In the genomic region with DNA sequence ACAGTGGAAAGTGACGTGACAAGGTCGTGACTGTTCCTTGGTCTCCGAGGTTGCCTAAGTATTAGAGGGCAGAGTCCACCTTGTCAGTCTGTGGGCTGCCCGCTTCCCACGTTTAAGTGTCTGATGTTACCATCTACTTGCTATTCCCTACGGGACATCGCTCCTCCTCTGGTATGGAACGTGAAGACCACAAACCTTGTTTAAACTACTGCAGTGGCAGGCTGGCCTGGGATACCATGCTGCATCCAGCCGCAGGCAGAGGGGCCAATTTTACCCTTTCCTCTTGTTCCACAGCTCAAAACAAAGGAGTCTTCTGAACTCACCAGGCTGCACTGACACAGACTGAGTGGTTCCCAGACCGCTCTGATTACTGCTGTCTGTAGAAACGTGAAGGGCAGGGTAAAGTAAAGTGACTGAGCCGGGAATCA, we compare ENCODE assay signal across 22 cellular contexts.
DNase-seq lines count a peak whose midpoint lies in the region; ATAC-seq and TF ChIP-seq lines count a peak whose summit lies in the region.
"Had no signal": no experiment of that assay in that cellular context is flagged by ENCODE, and none has a peak within 500 bp of the region (broad histone marks: within the 10 kb centered on the region; RNA-seq: fewer than 3 reads in every experiment).

No MANE protein-coding gene starts in this region.

- H3K9me3 Mint-ChIP-seq in GM23338 = no peaks in the 10 kb centered on the region
- no peaks in the 10 kb centered on the region for H3K9me3 Mint-ChIP-seq in osteocyte (ENCODE audit: unreplicated experiment)
- H3K9me3 Mint-ChIP-seq: activated T-helper 2 cell treated with anti-CD3 and anti-CD28 coated beads, Interferon-gamma antibody, Interleukin-2, Interleukin-4, amounts not matched to agents 10 μg/mL and 5 μg/mL and 100 μg/mL, durations not matched to agents 14 hours and 24 hours and 36 hours had no signal

- H3K4me1 Mint-ChIP-seq in GM23338 = peaks cover 6% of the 10 kb centered on the region; the same call in 2 of the 3 replicates
- peaks cover 46% of the 10 kb centered on the region for H3K4me1 Mint-ChIP-seq in osteocyte (ENCODE audit: unreplicated experiment)
- H3K4me1 Mint-ChIP-seq: central memory CD8-positive, alpha-beta T cell had no signal

- no peaks in the 10 kb centered on the region for H3K36me3 Mint-ChIP-seq in GM23338 (ENCODE audit: low read depth)
- peaks cover 2% of the 10 kb centered on the region for H3K36me3 Mint-ChIP-seq in osteocyte (ENCODE audit: unreplicated experiment)

- TF ChIP-seq CTCF in GM23338 (conservative IDR thresholded peaks at IDR 0.05; ENCODE audit: low read depth in 2 of 2) (no peak), osteocyte (IDR thresholded peaks at IDR 0.05) (no peak)

- H3K36me3 ChIP-seq in GM23338 (ENCODE audit: insufficient read depth) = no peaks in the 10 kb centered on the region
- H3K36me3 ChIP-seq: left ventricle myocardium inferior, right lobe of liver had no signal

- H3K4me3 Mint-ChIP-seq in GM23338 (no peak overlapping the region), osteocyte (ENCODE audit: unreplicated experiment) (peak overlapping the region; percentile 73)
- H3K4me3 Mint-ChIP-seq: central memory CD8-positive, alpha-beta T cell had no signal

- DNase-seq in GM23338 (ENCODE audit: low spot score) (no peak), astrocyte of the hippocampus (ENCODE audit: low read depth, low spot score) (peak; percentile 40), islet precursor cell (peak; percentile 90), osteocyte (ENCODE audit: extremely low spot score, unreplicated experiment) (no peak), LoVo (ENCODE audit: low spot score) (no peak), putamen (ENCODE audit: low spot score) (no peak)
- no peak for DNase-seq in activated CD8-positive, alpha-beta memory T cell treated with anti-CD3 and anti-CD28 coated beads, Interleukin-2, amount 50 U/mL, for 48 hours
- DNase-seq: activated CD4-positive, alpha-beta T cell treated with anti-CD3 and anti-CD28 coated beads for 48 hours; effector memory CD4-positive, alpha-beta T cell; EL; HCEC 1CT; head of caudate nucleus; left ventricle myocardium inferior; NCI-H1092 treated with DMSO at 0.1 percent for 48 hours; NCI-H2029 treated with DMSO at 0.1 percent for 48 hours; NCI-H524 treated with DMSO at 0.1 percent for 48 hours; right lobe of liver had no signal

- H2AFZ ChIP-seq in GM23338 = no peak overlapping the region

- H3K27me3 ChIP-seq in GM23338 (ENCODE audit: insufficient read depth) = no peaks in the 10 kb centered on the region
- H3K27me3 ChIP-seq: BLaER1 treated with 17β-estradiol and CSF1 and Interleukin-3, amounts not matched to agents 10 nM and 100 nM; right lobe of liver had no signal

- H3F3A ChIP-seq in GM23338 (replicated peaks; ENCODE audit: low read depth) = no peaks in the 10 kb centered on the region

- H3K4me3 ChIP-seq in GM23338 = no peak overlapping the region
- H3K4me3 ChIP-seq: A549; BLaER1 treated with 17β-estradiol and CSF1 and Interleukin-3, amounts not matched to agents 10 nM and 100 nM; left ventricle myocardium inferior; right lobe of liver had no signal

- H3K27ac ChIP-seq in GM23338 (ENCODE audit: low read depth) = no peak overlapping the region; the same call in 1 of the 2 replicates
- H3K27ac ChIP-seq: A549; BLaER1 treated with 17β-estradiol and CSF1 and Interleukin-3, amounts not matched to agents 10 nM and 100 nM; left ventricle myocardium inferior; right lobe of liver had no signal

- H4K20me1 ChIP-seq in GM23338 (replicated peaks; ENCODE audit: insufficient read depth) = no peaks in the 10 kb centered on the region
- H4K20me1 ChIP-seq: BLaER1 treated with 17β-estradiol and CSF1 and Interleukin-3, amounts not matched to agents 10 nM and 100 nM had no signal

- H3K79me2 ChIP-seq in GM23338 (replicated peaks; ENCODE audit: insufficient read depth) = no peaks in the 10 kb centered on the region

- H3K27me3 Mint-ChIP-seq in GM23338 (ENCODE audit: insufficient read depth, low read depth, poor library complexity) (no peaks in the 10 kb centered on the region), osteocyte (ENCODE audit: unreplicated experiment) (no peaks in the 10 kb centered on the region)
- H3K27me3 Mint-ChIP-seq: central memory CD8-positive, alpha-beta T cell had no signal

- no peaks in the 10 kb centered on the region for H3K9me2 ChIP-seq in GM23338 (ENCODE audit: insufficient read depth)

- no peak overlapping the region for H3K4me2 ChIP-seq in GM23338
- H3K4me2 ChIP-seq: A549; BLaER1 treated with 17β-estradiol and CSF1 and Interleukin-3, amounts not matched to agents 10 nM and 100 nM had no signal

- ATAC-seq in GM23338 (peak; percentile 75), HG02970 (IDR thresholded peaks at IDR 0.05; ENCODE audit: low FRiP score, unreplicated experiment) (no peak)
- ATAC-seq: A549 had no signal

- H3K27ac Mint-ChIP-seq in GM23338 (no peak overlapping the region), osteocyte (ENCODE audit: unreplicated experiment) (peak overlapping the region; percentile 98)
- H3K27ac Mint-ChIP-seq: activated T-helper 2 cell treated with anti-CD3 and anti-CD28 coated beads, Interferon-gamma antibody, Interleukin-2, Interleukin-4, amounts not matched to agents 10 μg/mL and 5 μg/mL and 100 μg/mL, durations not matched to agents 14 hours and 24 hours and 36 hours had no signal

- H3K4me1 ChIP-seq in GM23338 (ENCODE audit: insufficient read depth) = no peaks in the 10 kb centered on the region
- H3K4me1 ChIP-seq: A549, left ventricle myocardium inferior, right lobe of liver had no signal

TF ChIP-seq in GM23338, 12 proteins besides CTCF, POLR2A, EP300 and RAD21 (continues in another document):
- TF ChIP-seq JUNB (IDR thresholded peaks at IDR 0.05; ENCODE audit: unreplicated experiment) (no peak), EZH2 (IDR thresholded peaks at IDR 0.05; ENCODE audit: low read depth, unreplicated experiment) (no peak)
- TF ChIP-seq, protein P1, sequence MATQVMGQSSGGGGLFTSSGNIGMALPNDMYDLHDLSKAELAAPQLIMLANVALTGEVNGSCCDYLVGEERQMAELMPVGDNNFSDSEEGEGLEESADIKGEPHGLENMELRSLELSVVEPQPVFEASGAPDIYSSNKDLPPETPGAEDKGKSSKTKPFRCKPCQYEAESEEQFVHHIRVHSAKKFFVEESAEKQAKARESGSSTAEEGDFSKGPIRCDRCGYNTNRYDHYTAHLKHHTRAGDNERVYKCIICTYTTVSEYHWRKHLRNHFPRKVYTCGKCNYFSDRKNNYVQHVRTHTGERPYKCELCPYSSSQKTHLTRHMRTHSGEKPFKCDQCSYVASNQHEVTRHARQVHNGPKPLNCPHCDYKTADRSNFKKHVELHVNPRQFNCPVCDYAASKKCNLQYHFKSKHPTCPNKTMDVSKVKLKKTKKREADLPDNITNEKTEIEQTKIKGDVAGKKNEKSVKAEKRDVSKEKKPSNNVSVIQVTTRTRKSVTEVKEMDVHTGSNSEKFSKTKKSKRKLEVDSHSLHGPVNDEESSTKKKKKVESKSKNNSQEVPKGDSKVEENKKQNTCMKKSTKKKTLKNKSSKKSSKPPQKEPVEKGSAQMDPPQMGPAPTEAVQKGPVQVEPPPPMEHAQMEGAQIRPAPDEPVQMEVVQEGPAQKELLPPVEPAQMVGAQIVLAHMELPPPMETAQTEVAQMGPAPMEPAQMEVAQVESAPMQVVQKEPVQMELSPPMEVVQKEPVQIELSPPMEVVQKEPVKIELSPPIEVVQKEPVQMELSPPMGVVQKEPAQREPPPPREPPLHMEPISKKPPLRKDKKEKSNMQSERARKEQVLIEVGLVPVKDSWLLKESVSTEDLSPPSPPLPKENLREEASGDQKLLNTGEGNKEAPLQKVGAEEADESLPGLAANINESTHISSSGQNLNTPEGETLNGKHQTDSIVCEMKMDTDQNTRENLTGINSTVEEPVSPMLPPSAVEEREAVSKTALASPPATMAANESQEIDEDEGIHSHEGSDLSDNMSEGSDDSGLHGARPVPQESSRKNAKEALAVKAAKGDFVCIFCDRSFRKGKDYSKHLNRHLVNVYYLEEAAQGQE (IDR thresholded peaks at IDR 0.05; ENCODE audit: unreplicated experiment) = no peak

Comparison
In these comparisons a context has a peak if more than half of its experiments do, and no peak if none do; other contexts are left out.
1. DNase-seq: peak in astrocyte of the hippocampus (single experiment) and islet precursor cell (single experiment); none in GM23338 (single experiment), osteocyte (single experiment), LoVo (single experiment), putamen (single experiment) and activated CD8-positive, alpha-beta memory T cell treated with anti-CD3 and anti-CD28 coated beads, Interleukin-2, amount 50 U/mL, for 48 hours (single experiment).